Comparison of ENCODE assay signal across 20 cellular contexts in the genomic region with DNA sequence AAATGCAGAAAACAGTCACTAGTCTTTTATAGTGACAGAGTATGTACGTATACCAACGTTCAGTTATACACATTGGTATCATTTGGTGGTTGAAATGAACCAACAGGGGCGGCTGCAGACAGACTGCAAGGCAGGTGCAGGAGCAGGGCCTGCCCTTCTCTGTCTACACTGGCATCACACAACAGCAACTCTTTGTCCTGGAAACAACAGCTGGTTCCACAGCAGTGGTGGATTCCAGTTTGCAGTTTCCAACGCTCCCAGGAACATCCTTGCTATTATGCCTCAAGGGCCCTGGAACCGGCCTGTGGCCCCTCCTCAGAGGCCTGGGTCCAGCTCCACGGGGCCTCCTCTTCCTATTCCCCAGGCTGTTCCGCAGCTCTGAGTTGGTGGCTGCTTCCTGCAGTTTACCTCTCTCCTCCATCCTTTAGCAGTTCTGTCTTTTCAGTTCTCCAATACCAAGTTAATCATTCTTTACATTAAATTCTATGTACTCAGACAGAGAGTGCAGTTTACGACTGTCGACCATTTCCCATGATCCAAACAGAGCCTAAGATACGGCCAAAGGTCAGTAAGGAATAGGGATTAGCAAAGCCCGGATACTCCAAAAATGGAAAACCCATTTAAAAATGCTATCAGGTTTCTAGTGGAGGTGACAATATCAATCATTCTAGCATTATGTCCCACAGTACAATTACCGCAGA.
"Had no signal": no experiment of that assay in that cellular context is flagged by ENCODE, and none has a peak within 500 bp of the region (broad histone marks: within the 10 kb centered on the region; RNA-seq: fewer than 3 reads in every experiment).

No MANE protein-coding gene starts in this region.

- H3K9me3 Mint-ChIP-seq: naive thymus-derived CD8-positive, alpha-beta T cell had no signal

- H3K4me3 Mint-ChIP-seq: naive thymus-derived CD8-positive, alpha-beta T cell; neural progenitor cell had no signal

- H3K4me1 ChIP-seq: esophagus squamous epithelium, neural progenitor cell, upper lobe of left lung, uterus had no signal

- DNase-seq: dermis blood vessel endothelial cell; esophagus squamous epithelium; foreskin fibroblast; kidney; left cardiac atrium; left ventricle myocardium superior; mesenchymal stem cell; midbrain; naive thymus-derived CD8-positive, alpha-beta T cell; nucleus accumbens; ovary; right cardiac atrium; small intestine; stimulated activated CD4-positive, alpha-beta T cell treated with anti-CD3 and anti-CD28 coated beads, Interleukin-12 subunit alpha, Interleukin-12 subunit beta, amount 100 ng/mL, for 4 hours; stimulated activated CD4-positive, alpha-beta T cell treated with anti-CD3 and anti-CD28 coated beads, Interleukin-2, amount 100 ng/mL, for 48 hours; stimulated activated naive CD4-positive, alpha-beta T cell treated with Interleukin-2 at 50 U/mL for 16 hours; upper lobe of left lung; uterus had no signal

- H3K27me3 Mint-ChIP-seq: naive thymus-derived CD8-positive, alpha-beta T cell had no signal

- H2AFZ ChIP-seq: neural progenitor cell had no signal

- H3K36me3 ChIP-seq: ovary, uterus had no signal

- H3K4me3 ChIP-seq: esophagus squamous epithelium, lung, neural progenitor cell, ovary, upper lobe of left lung, uterus had no signal

- H3K9me3 ChIP-seq: esophagus squamous epithelium, ovary, upper lobe of left lung, uterus had no signal

- H3K27ac ChIP-seq: esophagus squamous epithelium, neural progenitor cell, ovary, upper lobe of left lung, uterus had no signal

- H3K4me2 ChIP-seq: neural progenitor cell had no signal

- H3K27me3 ChIP-seq: esophagus squamous epithelium, neural progenitor cell, ovary, upper lobe of left lung, uterus had no signal

- H3K27ac Mint-ChIP-seq: naive thymus-derived CD8-positive, alpha-beta T cell; neural progenitor cell had no signal
